In the genomic region with DNA sequence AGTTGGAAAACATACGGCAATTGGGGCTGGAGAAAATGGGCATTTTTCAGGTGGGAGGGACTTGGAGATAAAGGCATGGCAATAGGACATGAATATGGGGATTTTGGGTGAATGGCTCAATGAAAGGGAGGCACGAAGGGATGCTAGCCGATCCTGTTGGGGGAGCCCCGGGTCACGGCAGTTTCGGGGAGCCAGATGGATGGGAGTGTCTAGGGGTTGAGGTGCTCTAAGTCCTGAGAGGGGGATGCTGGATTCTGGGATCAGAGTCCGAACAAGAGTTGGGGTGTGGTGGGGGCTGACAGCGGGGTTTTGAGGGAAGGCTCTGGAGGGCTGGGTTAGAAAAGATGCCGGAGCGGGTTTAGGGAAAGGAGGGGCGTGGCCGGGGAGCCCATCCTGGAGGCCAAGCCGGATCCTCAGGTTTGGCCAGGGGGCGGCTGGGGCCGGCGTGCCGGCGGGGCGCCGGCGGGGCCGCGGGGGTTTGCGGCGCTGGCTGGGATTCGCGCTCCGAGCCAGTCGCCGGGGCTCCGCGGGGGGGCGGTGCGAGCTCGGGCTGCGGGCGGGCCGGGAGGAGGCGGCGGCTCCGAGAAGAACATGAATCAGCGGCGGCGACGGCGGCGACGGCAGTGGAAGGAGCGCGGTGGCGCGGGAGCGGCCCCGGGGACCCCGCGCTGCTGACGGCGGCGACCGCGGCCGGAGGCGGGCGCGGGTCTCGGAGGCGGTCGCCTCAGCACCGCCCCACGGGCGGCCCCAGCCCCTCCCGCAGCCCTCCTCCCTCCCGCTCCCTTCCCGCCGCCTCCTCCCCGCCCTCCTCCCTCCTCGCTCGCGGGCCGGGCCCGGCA, we compare ENCODE assay signal across 8 cellular contexts. TPM values are rescaled to one million over a fixed set of nuclear protein-coding genes. Genes with fewer than 3 reads are reported as not detected.
A peak's percentile ranks its signal among the peaks of the same experiment; 100 is the strongest.
DNase-seq lines count a peak whose midpoint lies in the region; ATAC-seq and TF ChIP-seq lines count a peak whose summit lies in the region.

A gene (plus strand): TSS at position 813 of the 839 bp plus-strand sequence. CDS start 46 bp downstream, outside the sequence.

- H3K4me1 ChIP-seq in PC-9 (replicated peaks; ENCODE audit: insufficient read depth), result peaks cover 17% of the 10 kb centered on the region; the same call in 1 of the 2 replicates

- POLR2A ChIA-PET in PC-9 (lab: Charles Lee; ENCODE audit: unreplicated experiment), result no interaction called here

- peaks cover 12% of the 10 kb centered on the region for H3F3A ChIP-seq in PC-9 (ENCODE audit: insufficient read depth, low read depth)

- H3K9me2 ChIP-seq in PC-9 (ENCODE audit: insufficient read depth), result no peaks in the 10 kb centered on the region

- H3K27ac ChIP-seq in 22Rv1, result peak within 1 kb of the TSS; percentile 91
- no peak within 1 kb of the TSS for H3K27ac ChIP-seq in PC-9

- H3K9me3 Mint-ChIP-seq in nephron progenitor cell, result no peaks in the 10 kb centered on the region

- intact Hi-C loops in PC-9 (cut with micrococcal nuclease; ENCODE audit: unreplicated experiment), result loop anchor here (10.0 kb wide), 1 partner anchor 256 kb away; no protein-coding TSS in a partner anchor

- H3K9me3 ChIP-seq in PC-9 (ENCODE audit: insufficient read depth, low read depth), result no peaks in the 10 kb centered on the region

- H4K20me1 ChIP-seq in PC-9 (ENCODE audit: insufficient read depth), result no peaks in the 10 kb centered on the region

- in situ Hi-C loops in GM13976 (cut with MboI; ENCODE audit: low sequenced_read_pairs, unreplicated experiment), result no loop called here

- H2AFZ ChIP-seq in PC-9, result peak within 1 kb of the TSS; percentile 81

- DNase-seq in GM13976 (ENCODE audit: low spot score) (peak; percentile 86), PC-9 (peak in 1 of 2 experiments; percentile 62), fibroblast of pulmonary artery (ENCODE audit: low read depth) (peak; percentile 43), nephron progenitor cell (peak; percentile 81)
- DNase-seq in activated T-helper 9 cell treated with anti-CD3 and anti-CD28 coated beads, Interleukin-2, amount 50 U/mL, for 16 hours (ENCODE audit: low read depth), result peak; percentile 67
- DNase-seq in stimulated activated naive CD4-positive, alpha-beta T cell treated with Interleukin-2 at 50 U/mL for 16 hours (lab: John Stamatoyannopoulos, UW), result peak; percentile 72

- no TSS peak for BruUV-seq in PC-9 (replicated peaks; lab: Mats Ljungman, UMichigan)

- H3K4me3 ChIP-seq in PC-9 (peak within 1 kb of the TSS; percentile 62; the same call in 1 of the 2 replicates), fibroblast of pulmonary artery (replicated peaks; ENCODE audit: low read depth, low read length) (peak within 1 kb of the TSS; percentile 73)

- H3K36me3 ChIP-seq in PC-9 (ENCODE audit: low read depth), result no peaks in the 10 kb centered on the region

- CTCF ChIA-PET in PC-9 (lab: Charles Lee), result interaction anchor here (0.6 to 1.3 kb wide), 2 partner anchors 58 to 215 kb away, joined by 3 to 5 read pairs; a partner anchor contains a TSS

- H3K27me3 ChIP-seq in PC-9 (ENCODE audit: insufficient read depth, low read depth), result no peaks in the 10 kb centered on the region

- no peaks in the 10 kb centered on the region for H3K36me3 Mint-ChIP-seq in nephron progenitor cell (ENCODE audit: low read depth)

- ATAC-seq in GM19452 (IDR thresholded peaks at IDR 0.05; ENCODE audit: unreplicated experiment), result no peak

- H3K4me3 Mint-ChIP-seq in nephron progenitor cell, result peak within 1 kb of the TSS; percentile 88

- H3K4me2 ChIP-seq in PC-9, result peak within 1 kb of the TSS; percentile 93

- H3K79me2 ChIP-seq in PC-9 (ENCODE audit: low read depth), result no peaks in the 10 kb centered on the region

- peaks cover 15% of the 10 kb centered on the region for H3K27me3 Mint-ChIP-seq in nephron progenitor cell (ENCODE audit: low read depth, poor library complexity)

- H3K4me1 Mint-ChIP-seq in nephron progenitor cell, result peaks cover 61% of the 10 kb centered on the region

- TF ChIP-seq CTCF in 22Rv1 (IDR thresholded peaks at IDR 0.05) (peak; percentile 12; the same call in 1 of the 2 replicates), GM13976 (IDR thresholded peaks at IDR 0.05; ENCODE audit: borderline replicate concordance, control extremely low read depth, extremely low read depth, insufficient read depth, missing control alignments) (peak; percentile 10), PC-9 (conservative IDR thresholded peaks at IDR 0.05) (no peak), fibroblast of pulmonary artery (IDR thresholded peaks at IDR 0.05; ENCODE audit: low read length, missing control alignments) (no peak), nephron progenitor cell (IDR thresholded peaks at IDR 0.05) (no peak)

- H3K27ac Mint-ChIP-seq in nephron progenitor cell, result no peak within 1 kb of the TSS

RNA-seq across cellular contexts. Expression of the gene that starts here (rescaled TPM):
- 30.3 and 30.8 TPM in 2 replicates for total RNA-seq in PC-9 (2021)

Comparison
In these comparisons a context has a peak if more than half of its experiments do, and no peak if none do; other contexts are left out.
1. CTCF ChIP-seq: peak in 22Rv1 (single experiment) and GM13976 (single experiment); none in PC-9 (single experiment), fibroblast of pulmonary artery (single experiment) and nephron progenitor cell (single experiment).